ENCODE assay signal across 1 cellular context in the genomic region with DNA sequence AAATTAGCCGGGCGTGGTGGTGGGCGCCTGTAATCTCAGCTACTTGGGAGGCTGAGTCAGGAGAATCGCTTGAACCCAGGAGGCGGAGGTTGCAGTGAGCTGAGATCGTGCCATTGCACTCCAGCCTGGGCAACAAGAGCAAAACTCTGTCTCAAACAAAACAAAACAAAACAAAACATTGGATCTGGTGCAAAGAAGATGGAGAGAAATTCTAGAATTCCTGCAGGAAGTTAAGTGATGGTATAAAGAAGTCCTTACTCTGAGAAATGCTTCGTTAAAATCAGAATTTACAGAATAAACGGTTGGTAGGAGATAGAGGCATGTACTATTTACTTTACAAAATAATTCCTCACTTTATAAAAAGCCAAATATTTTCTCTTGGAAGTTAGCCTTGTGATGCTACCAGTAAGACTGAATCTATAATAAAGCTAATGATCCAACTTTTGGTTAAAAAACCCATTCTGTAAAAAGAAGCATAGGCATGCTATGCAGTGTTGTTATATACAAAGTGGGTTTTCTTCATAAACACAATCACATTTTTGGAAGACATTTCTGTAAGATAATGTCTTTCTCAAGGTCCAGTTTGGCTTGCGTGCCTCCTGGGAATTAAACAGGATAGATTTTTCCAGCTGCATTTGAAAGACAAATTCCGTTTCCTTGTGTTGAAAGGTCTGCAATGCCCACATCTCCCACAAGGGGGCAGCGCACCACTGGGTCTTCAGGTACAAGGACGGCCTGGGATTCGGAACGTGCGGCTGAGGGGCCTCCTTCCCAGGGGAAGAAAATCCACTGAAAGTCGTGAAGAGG.
TF ChIP-seq lines count a peak whose summit lies in the region.

No MANE protein-coding gene starts in this region.

TF ChIP-seq in GM12878, 131 proteins besides CTCF, POLR2A, EP300 and RAD21:
- peak; percentile 83 for TF ChIP-seq IKZF1 (conservative IDR thresholded peaks at IDR 0.05)
- TF ChIP-seq, protein P1, sequence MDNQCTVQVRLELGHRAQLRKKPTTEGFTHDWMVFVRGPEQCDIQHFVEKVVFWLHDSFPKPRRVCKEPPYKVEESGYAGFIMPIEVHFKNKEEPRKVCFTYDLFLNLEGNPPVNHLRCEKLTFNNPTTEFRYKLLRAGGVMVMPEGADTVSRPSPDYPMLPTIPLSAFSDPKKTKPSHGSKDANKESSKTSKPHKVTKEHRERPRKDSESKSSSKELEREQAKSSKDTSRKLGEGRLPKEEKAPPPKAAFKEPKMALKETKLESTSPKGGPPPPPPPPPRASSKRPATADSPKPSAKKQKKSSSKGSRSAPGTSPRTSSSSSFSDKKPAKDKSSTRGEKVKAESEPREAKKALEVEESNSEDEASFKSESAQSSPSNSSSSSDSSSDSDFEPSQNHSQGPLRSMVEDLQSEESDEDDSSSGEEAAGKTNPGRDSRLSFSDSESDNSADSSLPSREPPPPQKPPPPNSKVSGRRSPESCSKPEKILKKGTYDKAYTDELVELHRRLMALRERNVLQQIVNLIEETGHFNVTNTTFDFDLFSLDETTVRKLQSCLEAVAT (IDR thresholded peaks at IDR 0.05), result 0 out of 2 replicates have a peak, but pooled peaks have one; percentile 7
- TF ChIP-seq, protein P2, sequence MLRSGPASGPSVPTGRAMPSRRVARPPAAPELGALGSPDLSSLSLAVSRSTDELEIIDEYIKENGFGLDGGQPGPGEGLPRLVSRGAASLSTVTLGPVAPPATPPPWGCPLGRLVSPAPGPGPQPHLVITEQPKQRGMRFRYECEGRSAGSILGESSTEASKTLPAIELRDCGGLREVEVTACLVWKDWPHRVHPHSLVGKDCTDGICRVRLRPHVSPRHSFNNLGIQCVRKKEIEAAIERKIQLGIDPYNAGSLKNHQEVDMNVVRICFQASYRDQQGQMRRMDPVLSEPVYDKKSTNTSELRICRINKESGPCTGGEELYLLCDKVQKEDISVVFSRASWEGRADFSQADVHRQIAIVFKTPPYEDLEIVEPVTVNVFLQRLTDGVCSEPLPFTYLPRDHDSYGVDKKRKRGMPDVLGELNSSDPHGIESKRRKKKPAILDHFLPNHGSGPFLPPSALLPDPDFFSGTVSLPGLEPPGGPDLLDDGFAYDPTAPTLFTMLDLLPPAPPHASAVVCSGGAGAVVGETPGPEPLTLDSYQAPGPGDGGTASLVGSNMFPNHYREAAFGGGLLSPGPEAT (IDR thresholded peaks at IDR 0.05; ENCODE audit: low read depth), result peak; percentile 14; the same call in 1 of the 2 replicates
- peak; percentile 42; the same call in 1 of the 2 replicates for TF ChIP-seq RUNX3 (IDR thresholded peaks at IDR 0.05; ENCODE audit: low read length)
- no peak for TF ChIP-seq BCL11A (IDR thresholded peaks at IDR 0.05; ENCODE audit: low read depth, low read length)
- peak; percentile 54; the same call in 1 of the 2 replicates for TF ChIP-seq YY1 (IDR thresholded peaks at IDR 0.05; ENCODE audit: low read depth, low read length)
- TF ChIP-seq EED (IDR thresholded peaks at IDR 0.05; ENCODE audit: low read depth), result peak; percentile 55
- peak; percentile 81 to 84 for TF ChIP-seq BHLHE40 (IDR thresholded peaks at IDR 0.05; ENCODE audit: borderline replicate concordance in 1 of 2, low read depth in 2 of 2, low read length in 1 of 2)
- TF ChIP-seq MTA3 (IDR thresholded peaks at IDR 0.05; ENCODE audit: borderline replicate concordance, low read length), result 0 out of 2 replicates have a peak, but pooled peaks have one; percentile 62
- TF ChIP-seq HCFC1 (IDR thresholded peaks at IDR 0.05; ENCODE audit: low read length), result no peak
- no peak for TF ChIP-seq FOXM1 (IDR thresholded peaks at IDR 0.05; ENCODE audit: low read depth, low read length)
- TF ChIP-seq, protein P3, sequence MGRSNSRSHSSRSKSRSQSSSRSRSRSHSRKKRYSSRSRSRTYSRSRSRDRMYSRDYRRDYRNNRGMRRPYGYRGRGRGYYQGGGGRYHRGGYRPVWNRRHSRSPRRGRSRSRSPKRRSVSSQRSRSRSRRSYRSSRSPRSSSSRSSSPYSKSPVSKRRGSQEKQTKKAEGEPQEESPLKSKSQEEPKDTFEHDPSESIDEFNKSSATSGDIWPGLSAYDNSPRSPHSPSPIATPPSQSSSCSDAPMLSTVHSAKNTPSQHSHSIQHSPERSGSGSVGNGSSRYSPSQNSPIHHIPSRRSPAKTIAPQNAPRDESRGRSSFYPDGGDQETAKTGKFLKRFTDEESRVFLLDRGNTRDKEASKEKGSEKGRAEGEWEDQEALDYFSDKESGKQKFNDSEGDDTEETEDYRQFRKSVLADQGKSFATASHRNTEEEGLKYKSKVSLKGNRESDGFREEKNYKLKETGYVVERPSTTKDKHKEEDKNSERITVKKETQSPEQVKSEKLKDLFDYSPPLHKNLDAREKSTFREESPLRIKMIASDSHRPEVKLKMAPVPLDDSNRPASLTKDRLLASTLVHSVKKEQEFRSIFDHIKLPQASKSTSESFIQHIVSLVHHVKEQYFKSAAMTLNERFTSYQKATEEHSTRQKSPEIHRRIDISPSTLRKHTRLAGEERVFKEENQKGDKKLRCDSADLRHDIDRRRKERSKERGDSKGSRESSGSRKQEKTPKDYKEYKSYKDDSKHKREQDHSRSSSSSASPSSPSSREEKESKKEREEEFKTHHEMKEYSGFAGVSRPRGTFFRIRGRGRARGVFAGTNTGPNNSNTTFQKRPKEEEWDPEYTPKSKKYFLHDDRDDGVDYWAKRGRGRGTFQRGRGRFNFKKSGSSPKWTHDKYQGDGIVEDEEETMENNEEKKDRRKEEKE (IDR thresholded peaks at IDR 0.05), result no peak
- no peak for TF ChIP-seq SUZ12 (IDR thresholded peaks at IDR 0.05; ENCODE audit: unreplicated experiment)
- TF ChIP-seq SREBF1 (IDR thresholded peaks at IDR 0.05; ENCODE audit: low read length), result no peak
- TF ChIP-seq MYC (IDR thresholded peaks at IDR 0.05; ENCODE audit: insufficient read depth, insufficient read length, insufficient replicate concordance, low read length, severe bottlenecking), result no peak
- TF ChIP-seq, protein P4, sequence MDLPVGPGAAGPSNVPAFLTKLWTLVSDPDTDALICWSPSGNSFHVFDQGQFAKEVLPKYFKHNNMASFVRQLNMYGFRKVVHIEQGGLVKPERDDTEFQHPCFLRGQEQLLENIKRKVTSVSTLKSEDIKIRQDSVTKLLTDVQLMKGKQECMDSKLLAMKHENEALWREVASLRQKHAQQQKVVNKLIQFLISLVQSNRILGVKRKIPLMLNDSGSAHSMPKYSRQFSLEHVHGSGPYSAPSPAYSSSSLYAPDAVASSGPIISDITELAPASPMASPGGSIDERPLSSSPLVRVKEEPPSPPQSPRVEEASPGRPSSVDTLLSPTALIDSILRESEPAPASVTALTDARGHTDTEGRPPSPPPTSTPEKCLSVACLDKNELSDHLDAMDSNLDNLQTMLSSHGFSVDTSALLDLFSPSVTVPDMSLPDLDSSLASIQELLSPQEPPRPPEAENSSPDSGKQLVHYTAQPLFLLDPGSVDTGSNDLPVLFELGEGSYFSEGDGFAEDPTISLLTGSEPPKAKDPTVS (IDR thresholded peaks at IDR 0.05; ENCODE audit: low read depth, low read length), result no peak
- TF ChIP-seq, protein P5, sequence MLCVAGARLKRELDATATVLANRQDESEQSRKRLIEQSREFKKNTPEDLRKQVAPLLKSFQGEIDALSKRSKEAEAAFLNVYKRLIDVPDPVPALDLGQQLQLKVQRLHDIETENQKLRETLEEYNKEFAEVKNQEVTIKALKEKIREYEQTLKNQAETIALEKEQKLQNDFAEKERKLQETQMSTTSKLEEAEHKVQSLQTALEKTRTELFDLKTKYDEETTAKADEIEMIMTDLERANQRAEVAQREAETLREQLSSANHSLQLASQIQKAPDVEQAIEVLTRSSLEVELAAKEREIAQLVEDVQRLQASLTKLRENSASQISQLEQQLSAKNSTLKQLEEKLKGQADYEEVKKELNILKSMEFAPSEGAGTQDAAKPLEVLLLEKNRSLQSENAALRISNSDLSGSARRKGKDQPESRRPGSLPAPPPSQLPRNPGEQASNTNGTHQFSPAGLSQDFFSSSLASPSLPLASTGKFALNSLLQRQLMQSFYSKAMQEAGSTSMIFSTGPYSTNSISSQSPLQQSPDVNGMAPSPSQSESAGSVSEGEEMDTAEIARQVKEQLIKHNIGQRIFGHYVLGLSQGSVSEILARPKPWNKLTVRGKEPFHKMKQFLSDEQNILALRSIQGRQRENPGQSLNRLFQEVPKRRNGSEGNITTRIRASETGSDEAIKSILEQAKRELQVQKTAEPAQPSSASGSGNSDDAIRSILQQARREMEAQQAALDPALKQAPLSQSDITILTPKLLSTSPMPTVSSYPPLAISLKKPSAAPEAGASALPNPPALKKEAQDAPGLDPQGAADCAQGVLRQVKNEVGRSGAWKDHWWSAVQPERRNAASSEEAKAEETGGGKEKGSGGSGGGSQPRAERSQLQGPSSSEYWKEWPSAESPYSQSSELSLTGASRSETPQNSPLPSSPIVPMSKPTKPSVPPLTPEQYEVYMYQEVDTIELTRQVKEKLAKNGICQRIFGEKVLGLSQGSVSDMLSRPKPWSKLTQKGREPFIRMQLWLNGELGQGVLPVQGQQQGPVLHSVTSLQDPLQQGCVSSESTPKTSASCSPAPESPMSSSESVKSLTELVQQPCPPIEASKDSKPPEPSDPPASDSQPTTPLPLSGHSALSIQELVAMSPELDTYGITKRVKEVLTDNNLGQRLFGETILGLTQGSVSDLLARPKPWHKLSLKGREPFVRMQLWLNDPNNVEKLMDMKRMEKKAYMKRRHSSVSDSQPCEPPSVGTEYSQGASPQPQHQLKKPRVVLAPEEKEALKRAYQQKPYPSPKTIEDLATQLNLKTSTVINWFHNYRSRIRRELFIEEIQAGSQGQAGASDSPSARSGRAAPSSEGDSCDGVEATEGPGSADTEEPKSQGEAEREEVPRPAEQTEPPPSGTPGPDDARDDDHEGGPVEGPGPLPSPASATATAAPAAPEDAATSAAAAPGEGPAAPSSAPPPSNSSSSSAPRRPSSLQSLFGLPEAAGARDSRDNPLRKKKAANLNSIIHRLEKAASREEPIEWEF (IDR thresholded peaks at IDR 0.05; ENCODE audit: insufficient replicate concordance, low read depth, low read length), result no peak
- TF ChIP-seq GATAD2B (conservative IDR thresholded peaks at IDR 0.05; ENCODE audit: low read depth), result no peak
- TF ChIP-seq ZZZ3 (IDR thresholded peaks at IDR 0.05; ENCODE audit: control insufficient read depth, insufficient read length, low read depth), result no peak
- no peak for TF ChIP-seq YBX1 (IDR thresholded peaks at IDR 0.05)
- TF ChIP-seq NBN (IDR thresholded peaks at IDR 0.05), result no peak
- TF ChIP-seq SMC3 (IDR thresholded peaks at IDR 0.05; ENCODE audit: borderline replicate concordance, low read length), result peak; percentile 89
- 0 out of 2 replicates have a peak, but pooled peaks have one; percentile 12 for TF ChIP-seq LARP7 (IDR thresholded peaks at IDR 0.05)
- no peak for TF ChIP-seq ETV6 (conservative IDR thresholded peaks at IDR 0.05 in 1 of 2, IDR thresholded peaks at IDR 0.05 in 1 of 2; ENCODE audit: borderline replicate concordance in 1 of 2, low read depth in 1 of 2)
- TF ChIP-seq NFIC (IDR thresholded peaks at IDR 0.05; ENCODE audit: low read depth, low read length), result no peak
- no peak for TF ChIP-seq KAT2A (conservative IDR thresholded peaks at IDR 0.05; ENCODE audit: control insufficient read depth, low read depth, low read length)
- no peak for TF ChIP-seq ZSCAN29 (IDR thresholded peaks at IDR 0.05)
- TF ChIP-seq MEF2B (IDR thresholded peaks at IDR 0.05; ENCODE audit: partially characterized antibody, poor library complexity, severe bottlenecking), result peak; percentile 44
- no peak for TF ChIP-seq SP1 (IDR thresholded peaks at IDR 0.05; ENCODE audit: low read depth, low read length)
- no peak for TF ChIP-seq GABPA (IDR thresholded peaks at IDR 0.05; ENCODE audit: low read depth)
- peak; percentile 78 to 85; a peak in 3 of 4 replicates for TF ChIP-seq IKZF2 (IDR thresholded peaks at IDR 0.05)
